1 cellular context compared by ENCODE assay signal in genomic region chr7:82294865-82295264, GRCh38.
A peak's percentile ranks its signal among the peaks of the same experiment; 100 is the strongest.
TF ChIP-seq lines count a peak whose summit lies in the region.

No MANE protein-coding gene starts in this region.

TF ChIP-seq in GM12878, 131 proteins besides CTCF, POLR2A, EP300 and RAD21 (continued from another document):
- TF ChIP-seq, protein P1, sequence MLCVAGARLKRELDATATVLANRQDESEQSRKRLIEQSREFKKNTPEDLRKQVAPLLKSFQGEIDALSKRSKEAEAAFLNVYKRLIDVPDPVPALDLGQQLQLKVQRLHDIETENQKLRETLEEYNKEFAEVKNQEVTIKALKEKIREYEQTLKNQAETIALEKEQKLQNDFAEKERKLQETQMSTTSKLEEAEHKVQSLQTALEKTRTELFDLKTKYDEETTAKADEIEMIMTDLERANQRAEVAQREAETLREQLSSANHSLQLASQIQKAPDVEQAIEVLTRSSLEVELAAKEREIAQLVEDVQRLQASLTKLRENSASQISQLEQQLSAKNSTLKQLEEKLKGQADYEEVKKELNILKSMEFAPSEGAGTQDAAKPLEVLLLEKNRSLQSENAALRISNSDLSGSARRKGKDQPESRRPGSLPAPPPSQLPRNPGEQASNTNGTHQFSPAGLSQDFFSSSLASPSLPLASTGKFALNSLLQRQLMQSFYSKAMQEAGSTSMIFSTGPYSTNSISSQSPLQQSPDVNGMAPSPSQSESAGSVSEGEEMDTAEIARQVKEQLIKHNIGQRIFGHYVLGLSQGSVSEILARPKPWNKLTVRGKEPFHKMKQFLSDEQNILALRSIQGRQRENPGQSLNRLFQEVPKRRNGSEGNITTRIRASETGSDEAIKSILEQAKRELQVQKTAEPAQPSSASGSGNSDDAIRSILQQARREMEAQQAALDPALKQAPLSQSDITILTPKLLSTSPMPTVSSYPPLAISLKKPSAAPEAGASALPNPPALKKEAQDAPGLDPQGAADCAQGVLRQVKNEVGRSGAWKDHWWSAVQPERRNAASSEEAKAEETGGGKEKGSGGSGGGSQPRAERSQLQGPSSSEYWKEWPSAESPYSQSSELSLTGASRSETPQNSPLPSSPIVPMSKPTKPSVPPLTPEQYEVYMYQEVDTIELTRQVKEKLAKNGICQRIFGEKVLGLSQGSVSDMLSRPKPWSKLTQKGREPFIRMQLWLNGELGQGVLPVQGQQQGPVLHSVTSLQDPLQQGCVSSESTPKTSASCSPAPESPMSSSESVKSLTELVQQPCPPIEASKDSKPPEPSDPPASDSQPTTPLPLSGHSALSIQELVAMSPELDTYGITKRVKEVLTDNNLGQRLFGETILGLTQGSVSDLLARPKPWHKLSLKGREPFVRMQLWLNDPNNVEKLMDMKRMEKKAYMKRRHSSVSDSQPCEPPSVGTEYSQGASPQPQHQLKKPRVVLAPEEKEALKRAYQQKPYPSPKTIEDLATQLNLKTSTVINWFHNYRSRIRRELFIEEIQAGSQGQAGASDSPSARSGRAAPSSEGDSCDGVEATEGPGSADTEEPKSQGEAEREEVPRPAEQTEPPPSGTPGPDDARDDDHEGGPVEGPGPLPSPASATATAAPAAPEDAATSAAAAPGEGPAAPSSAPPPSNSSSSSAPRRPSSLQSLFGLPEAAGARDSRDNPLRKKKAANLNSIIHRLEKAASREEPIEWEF (IDR thresholded peaks at IDR 0.05; ENCODE audit: insufficient replicate concordance, low read depth, low read length): peak; percentile 73
